ENCODE assay signal across 22 cellular contexts in the genomic region with DNA sequence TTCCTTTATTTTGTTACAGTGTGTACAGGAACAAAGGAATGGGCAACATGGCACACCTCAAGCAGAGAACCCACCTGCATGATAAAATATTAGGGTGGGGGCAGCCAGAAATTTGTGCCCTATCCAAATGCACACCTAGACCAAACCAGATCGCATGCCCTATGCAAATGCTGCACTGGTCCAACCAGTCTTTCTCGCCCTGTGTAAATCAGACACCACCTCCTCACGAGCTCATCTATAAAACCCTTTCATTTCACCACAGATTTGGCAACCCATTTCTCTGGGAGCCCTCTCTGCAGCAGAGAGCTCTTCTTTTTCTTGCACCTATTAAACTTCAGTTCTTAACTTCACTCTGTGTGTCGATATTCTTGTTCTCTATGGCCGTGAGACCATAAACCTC.
A peak's percentile ranks its signal among the peaks of the same experiment; 100 is the strongest.
DNase-seq lines count a peak whose midpoint lies in the region; ATAC-seq and TF ChIP-seq lines count a peak whose summit lies in the region.
"Had no signal": no experiment of that assay in that cellular context is flagged by ENCODE, and none has a peak within 500 bp of the region (broad histone marks: within the 10 kb centered on the region; RNA-seq: fewer than 3 reads in every experiment).

No MANE protein-coding gene starts in this region.

- H3K9me2 ChIP-seq in SK-N-SH, result no peaks in the 10 kb centered on the region
- H3K9me2 ChIP-seq in PC-3 (replicated peaks; ENCODE audit: low read length), result no peaks in the 10 kb centered on the region

- H3K9ac ChIP-seq in SK-N-SH (no peak overlapping the region), PC-3 (ENCODE audit: low read length) (no peak overlapping the region)

- POLR2A ChIA-PET in SK-N-SH (lab: Yijun Ruan, JAX), result no interaction called here
- POLR2A ChIA-PET in PC-3 (lab: Charles Lee; ENCODE audit: unreplicated experiment), result no interaction called here

- intact Hi-C loops in PC-3 (cut with micrococcal nuclease), result no loop called here

- no peak overlapping the region for H3K4me2 ChIP-seq in SK-N-SH
- no peak overlapping the region for H3K4me2 ChIP-seq in PC-3 (ENCODE audit: low read length)

- H3K9me3 ChIP-seq in SK-N-SH (no peaks in the 10 kb centered on the region), PC-3 (ENCODE audit: low read length) (no peaks in the 10 kb centered on the region)

- H3K27ac ChIP-seq in SK-N-SH (ENCODE audit: low read depth in 2 of 2, low read length in 1 of 2) (no peak overlapping the region), PC-3 (ENCODE audit: low read length) (no peak overlapping the region)
- H3K27ac ChIP-seq: RWPE1 had no signal

- TF ChIP-seq EP300 in SK-N-SH (IDR thresholded peaks at IDR 0.05; ENCODE audit: borderline replicate concordance in 1 of 2, low read depth in 1 of 2, low read length in 1 of 2), result no peak

- no TSS peak for BruUV-seq in PC-3 (replicated peaks; lab: Mats Ljungman, UMichigan)

- no peaks in the 10 kb centered on the region for H3K36me3 Mint-ChIP-seq in stimulated activated memory B cell treated with anti-CD40 and anti-IgM and Interleukin-4, amounts not matched to agents 10 μg/mL and 1 μg/mL and 100 μg/mL, for 72 hours
- H3K36me3 Mint-ChIP-seq: CD4-positive, alpha-beta memory T cell had no signal

- DNase-seq in SK-N-SH, result no peak
- peak; percentile 22 for DNase-seq in LNCaP clone FGC (ENCODE audit: low read depth)
- DNase-seq in PC-3, result peak; percentile 9
- no peak for DNase-seq in ureter (ENCODE audit: low spot score)
- DNase-seq in HCEC 1CT, result no peak
- DNase-seq in H7, result no peak
- DNase-seq: C1 segment of cervical spinal cord; CD4-positive, alpha-beta memory T cell; COR-L47; DMS79 treated with DMSO at 0.1 percent for 48 hours; H9; KBM-7; MM.1S; NCI-H187; NCI-H2107; NCI-H446 treated with DMSO at 0.1 percent for 48 hours; NCI-H69; SHP77 had no signal

- H3K4me3 Mint-ChIP-seq in stimulated activated memory B cell treated with anti-CD40 and anti-IgM and Interleukin-4, amounts not matched to agents 10 μg/mL and 1 μg/mL and 100 μg/mL, for 72 hours, result no peak overlapping the region
- H3K4me3 Mint-ChIP-seq: CD4-positive, alpha-beta memory T cell; H9 had no signal

- H3K9me3 Mint-ChIP-seq in stimulated activated memory B cell treated with anti-CD40 and anti-IgM and Interleukin-4, amounts not matched to agents 10 μg/mL and 1 μg/mL and 100 μg/mL, for 72 hours, result peaks cover 3% of the 10 kb centered on the region

- H3K4me1 ChIP-seq in SK-N-SH (ENCODE audit: control insufficient read depth in 1 of 2, insufficient read depth in 2 of 2, low read depth in 1 of 2, low read length in 1 of 2), result no peaks in the 10 kb centered on the region
- H3K4me1 ChIP-seq in PC-3 (ENCODE audit: insufficient read depth, low read length), result no peaks in the 10 kb centered on the region

- H3K27ac Mint-ChIP-seq in stimulated activated memory B cell treated with anti-CD40 and anti-IgM and Interleukin-4, amounts not matched to agents 10 μg/mL and 1 μg/mL and 100 μg/mL, for 72 hours, result no peak overlapping the region
- H3K27ac Mint-ChIP-seq: CD4-positive, alpha-beta memory T cell; H9 had no signal

- 6% methylated on average over 5 of the region's 5 CpGs for WGBS in SK-N-SH (ENCODE audit: low lambda C conversion rate)

- ATAC-seq in SK-N-SH treated with all-trans-retinoic acid at 6 μM for 48 hours (peak; percentile 40; the same call in 1 of the 3 replicates), PC-3 (no peak)
- peak; percentile 27 for ATAC-seq in stimulated activated memory B cell treated with anti-CD40 and anti-IgM and Interleukin-4, amounts not matched to agents 10 μg/mL and 1 μg/mL and 100 μg/mL, for 72 hours
- ATAC-seq: Panc1 had no signal

- H3K36me3 ChIP-seq in SK-N-SH (replicated peaks in 1 of 2; ENCODE audit: control insufficient read depth in 1 of 2, insufficient read depth in 2 of 2, low read length in 1 of 2) (no peaks in the 10 kb centered on the region), PC-3 (ENCODE audit: low read depth, low read length) (no peaks in the 10 kb centered on the region), H7 (replicated peaks; ENCODE audit: control insufficient read depth, insufficient read depth, low read length) (no peaks in the 10 kb centered on the region)

- H3F3A ChIP-seq in SK-N-SH (replicated peaks; ENCODE audit: insufficient read depth) (no peaks in the 10 kb centered on the region), PC-3 (ENCODE audit: low read length, unreplicated experiment) (no peaks in the 10 kb centered on the region)

- H3K4me3 ChIP-seq in SK-N-SH (ENCODE audit: low read depth in 2 of 2, low read length in 1 of 2) (no peak overlapping the region), LNCaP clone FGC (ENCODE audit: low read depth, low read length) (no peak overlapping the region), PC-3 (ENCODE audit: low read length) (no peak overlapping the region), H7 (ENCODE audit: insufficient read depth, low read depth, low read length) (no peak overlapping the region)

- no peaks in the 10 kb centered on the region for H3K79me2 ChIP-seq in SK-N-SH (ENCODE audit: insufficient read depth)
- no peaks in the 10 kb centered on the region for H3K79me2 ChIP-seq in PC-3 (ENCODE audit: low read length)

- TF ChIP-seq CTCF in SK-N-SH (IDR thresholded peaks at IDR 0.05) (no peak), LNCaP clone FGC (IDR thresholded peaks at IDR 0.05; ENCODE audit: control insufficient read depth, extremely low read depth, insufficient read depth) (no peak), PC-3 (conservative IDR thresholded peaks at IDR 0.05; ENCODE audit: low read depth, low read length) (no peak)

- no peaks in the 10 kb centered on the region for H3K27me3 ChIP-seq in SK-N-SH (ENCODE audit: insufficient read depth)
- no peaks in the 10 kb centered on the region for H3K27me3 ChIP-seq in PC-3 (ENCODE audit: low read length)
- H3K27me3 ChIP-seq in H7 (ENCODE audit: control insufficient read depth, insufficient read depth, low read length), result no peaks in the 10 kb centered on the region

- H4K20me1 ChIP-seq in SK-N-SH (ENCODE audit: insufficient read depth) (no peaks in the 10 kb centered on the region), PC-3 (ENCODE audit: low read length) (no peaks in the 10 kb centered on the region)

- H2AFZ ChIP-seq in SK-N-SH (ENCODE audit: low read depth), result no peak overlapping the region
- H2AFZ ChIP-seq in PC-3 (ENCODE audit: low read length), result no peak overlapping the region

- CTCF ChIA-PET in SK-N-SH (lab: Yijun Ruan, JAX), result no interaction called here
- CTCF ChIA-PET in PC-3 (lab: Charles Lee), result no interaction called here

- no peaks in the 10 kb centered on the region for H3K27me3 Mint-ChIP-seq in stimulated activated memory B cell treated with anti-CD40 and anti-IgM and Interleukin-4, amounts not matched to agents 10 μg/mL and 1 μg/mL and 100 μg/mL, for 72 hours
- H3K27me3 Mint-ChIP-seq: CD4-positive, alpha-beta memory T cell had no signal

- no peaks in the 10 kb centered on the region for H3K4me1 Mint-ChIP-seq in stimulated activated memory B cell treated with anti-CD40 and anti-IgM and Interleukin-4, amounts not matched to agents 10 μg/mL and 1 μg/mL and 100 μg/mL, for 72 hours
- H3K4me1 Mint-ChIP-seq: CD4-positive, alpha-beta memory T cell; H9 had no signal

- no peak for TF ChIP-seq RAD21 in SK-N-SH (IDR thresholded peaks at IDR 0.05; ENCODE audit: low read length)

TF ChIP-seq in SK-N-SH treated with all-trans-retinoic acid at 6 μM for 48 hours, 23 proteins besides CTCF, POLR2A, EP300 and RAD21 (continues in another document):
- TF ChIP-seq BACH2 (CRISPR knock-in tag; IDR thresholded peaks at IDR 0.05; ENCODE audit: borderline replicate concordance) (no peak), ZNF70 (CRISPR knock-in tag; IDR thresholded peaks at IDR 0.05) (no peak), GLIS3 (CRISPR knock-in tag; IDR thresholded peaks at IDR 0.05) (no peak)

TF ChIP-seq in SK-N-SH, 30 proteins besides CTCF, POLR2A, EP300 and RAD21 (continues in another document):
- no peak for TF ChIP-seq EZH2phosphoT487 (IDR thresholded peaks at IDR 0.05; ENCODE audit: borderline replicate concordance, low read depth)
- no peak for TF ChIP-seq FOXM1 (IDR thresholded peaks at IDR 0.05; ENCODE audit: low read depth)
- TF ChIP-seq RXRA (IDR thresholded peaks at IDR 0.05; ENCODE audit: borderline replicate concordance, low read depth), result no peak
- no peak for TF ChIP-seq YY1 (IDR thresholded peaks at IDR 0.05; ENCODE audit: low read depth)
- no peak for TF ChIP-seq TAF1 (IDR thresholded peaks at IDR 0.05; ENCODE audit: borderline replicate concordance, low read depth, low read length)
- TF ChIP-seq, protein P1, sequence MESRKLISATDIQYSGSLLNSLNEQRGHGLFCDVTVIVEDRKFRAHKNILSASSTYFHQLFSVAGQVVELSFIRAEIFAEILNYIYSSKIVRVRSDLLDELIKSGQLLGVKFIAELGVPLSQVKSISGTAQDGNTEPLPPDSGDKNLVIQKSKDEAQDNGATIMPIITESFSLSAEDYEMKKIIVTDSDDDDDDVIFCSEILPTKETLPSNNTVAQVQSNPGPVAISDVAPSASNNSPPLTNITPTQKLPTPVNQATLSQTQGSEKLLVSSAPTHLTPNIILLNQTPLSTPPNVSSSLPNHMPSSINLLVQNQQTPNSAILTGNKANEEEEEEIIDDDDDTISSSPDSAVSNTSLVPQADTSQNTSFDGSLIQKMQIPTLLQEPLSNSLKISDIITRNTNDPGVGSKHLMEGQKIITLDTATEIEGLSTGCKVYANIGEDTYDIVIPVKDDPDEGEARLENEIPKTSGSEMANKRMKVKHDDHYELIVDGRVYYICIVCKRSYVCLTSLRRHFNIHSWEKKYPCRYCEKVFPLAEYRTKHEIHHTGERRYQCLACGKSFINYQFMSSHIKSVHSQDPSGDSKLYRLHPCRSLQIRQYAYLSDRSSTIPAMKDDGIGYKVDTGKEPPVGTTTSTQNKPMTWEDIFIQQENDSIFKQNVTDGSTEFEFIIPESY (IDR thresholded peaks at IDR 0.05; ENCODE audit: borderline replicate concordance, low read depth), result no peak

Comparison
In these comparisons a context has a peak if more than half of its experiments do, and no peak if none do; other contexts are left out.
1. DNase-seq: peak in LNCaP clone FGC (single experiment) and PC-3 (single experiment); none in SK-N-SH (single experiment), ureter (single experiment), HCEC 1CT (single experiment) and H7 (single experiment).